In the genomic region with DNA sequence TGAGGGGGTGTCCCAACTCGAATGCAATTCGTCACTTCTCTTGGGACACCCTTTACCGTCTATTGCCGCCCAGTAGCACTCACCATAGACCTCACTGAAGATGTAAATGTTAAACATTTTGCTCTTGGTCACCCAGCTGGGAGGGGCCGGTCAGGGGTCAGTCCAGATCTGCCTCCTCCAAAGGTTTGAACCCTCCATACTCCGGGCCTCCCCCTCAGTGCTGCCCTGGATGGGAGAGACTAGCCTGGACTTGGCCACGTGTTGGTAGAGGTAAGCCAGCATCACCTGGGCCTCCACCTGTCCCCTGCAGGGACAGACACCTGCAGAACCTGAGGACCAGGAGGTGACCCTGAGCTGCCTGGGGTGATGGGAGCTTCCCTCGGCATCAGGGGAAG, we compare ENCODE assay signal across 1 cellular context.
TF ChIP-seq lines count a peak whose summit lies in the region.

No MANE protein-coding gene starts in this region.

TF ChIP-seq in HCT116, 20 proteins besides CTCF, POLR2A, EP300 and RAD21:
- peak; percentile 5; the same call in 1 of the 2 replicates for TF ChIP-seq SP1 (IDR thresholded peaks at IDR 0.05; ENCODE audit: low read depth)
- TF ChIP-seq CEBPB (IDR thresholded peaks at IDR 0.05; ENCODE audit: low read depth), result no peak
